8 cellular contexts compared by ENCODE assay signal in genomic region chr13:46961719-46962118, GRCh38.
DNase-seq lines count a peak whose midpoint lies in the region; ATAC-seq and TF ChIP-seq lines count a peak whose summit lies in the region.

No MANE protein-coding gene starts in this region.

- DNase-seq in Caki2 (ENCODE audit: low read depth) (peak; percentile 24), astrocyte of the cerebellum (ENCODE audit: low read depth) (peak; percentile 65), HuH-7.5 (ENCODE audit: low spot score) (no peak), head of caudate nucleus (no peak), NCI-H1694 (lab: John Stamatoyannopoulos, UW) (no peak)

- no peak overlapping the region for H3K4me3 ChIP-seq in astrocyte of the cerebellum (ENCODE audit: low read depth, low read length)

- peak; percentile 98 for ATAC-seq in GM19455 (IDR thresholded peaks at IDR 0.05; ENCODE audit: unreplicated experiment)
- ATAC-seq in HG03354 (IDR thresholded peaks at IDR 0.05; ENCODE audit: poor library complexity, severe bottlenecking, unreplicated experiment) = peak; percentile 100

- in situ Hi-C loops in Caki2 (cut with HindIII; ENCODE audit: low pct_unique_long_range_greater_than_20kb, low sequenced_read_pairs) (no loop called here), astrocyte of the cerebellum (cut with HindIII; ENCODE audit: low sequenced_read_pairs) (loop anchor here (5.0 kb wide), 1 partner anchor 39 kb away; no protein-coding TSS in a partner anchor)

- peak overlapping the region; percentile 77 for H3K27ac ChIP-seq in temporal lobe (ENCODE audit: low read depth, low read length)

- intact Hi-C loops in head of caudate nucleus (cut with DNase I) = no loop called here

- no peak for TF ChIP-seq CTCF in astrocyte of the cerebellum (IDR thresholded peaks at IDR 0.05; ENCODE audit: low read depth, low read length, missing control alignments)

Comparison
In these comparisons a context has a peak if more than half of its experiments do, and no peak if none do; other contexts are left out.
1. DNase-seq: peak in Caki2 (single experiment) and astrocyte of the cerebellum (single experiment); none in HuH-7.5 (single experiment), head of caudate nucleus (0 of 42) and NCI-H1694 (single experiment).